Comparison of ENCODE assay signal across 11 cellular contexts in genomic region chr4:38132843-38133662, GRCh38.
A peak's percentile ranks its signal among the peaks of the same experiment; 100 is the strongest.
DNase-seq lines count a peak whose midpoint lies in the region; ATAC-seq and TF ChIP-seq lines count a peak whose summit lies in the region.
"Had no signal": no experiment of that assay in that cellular context is flagged by ENCODE, and none has a peak within 500 bp of the region (broad histone marks: within the 10 kb centered on the region; RNA-seq: fewer than 3 reads in every experiment).

No MANE protein-coding gene starts in this region.

- peaks cover 0 to 40% (median 22%) of the 10 kb centered on the region in 4 donors for H3K4me1 ChIP-seq in tibial nerve

- H3K9me3 Mint-ChIP-seq in activated T-helper 17 cell treated with anti-CD3 and anti-CD28 coated beads, Interleukin-2, amount 50 U/mL, for 72 hours = no peaks in the 10 kb centered on the region
- no peaks in the 10 kb centered on the region for H3K9me3 Mint-ChIP-seq in memory B cell

- no peak for TF ChIP-seq POLR2A in tibial nerve (IDR thresholded peaks at IDR 0.05)

- TF ChIP-seq CTCF in tibial nerve (IDR thresholded peaks at IDR 0.05) = no peak

- no peak for TF ChIP-seq EP300 in tibial nerve (IDR thresholded peaks at IDR 0.05)

- H3K27ac ChIP-seq in tibial nerve = peak overlapping the region in 3 of 4 donors; percentile 74 to 89 (median 84)
- H3K27ac ChIP-seq: HL-60 had no signal

- peaks cover 0 to 39% (median 0%) of the 10 kb centered on the region in 3 donors for H3K36me3 ChIP-seq in tibial nerve

- no peak overlapping the region for H3K4me3 ChIP-seq in tibial nerve

- no peaks in the 10 kb centered on the region for H3K27me3 Mint-ChIP-seq in activated T-helper 17 cell treated with anti-CD3 and anti-CD28 coated beads, Interleukin-2, amount 50 U/mL, for 72 hours
- H3K27me3 Mint-ChIP-seq in memory B cell = no peaks in the 10 kb centered on the region

- ATAC-seq in Right ventricle myocardium superior (ENCODE audit: poor library complexity) = peak; percentile 20
- ATAC-seq in Right ventricle myocardium inferior = no peak
- no peak for ATAC-seq in activated T-helper 17 cell treated with anti-CD3 and anti-CD28 coated beads, Interleukin-2, amount 50 U/mL, for 72 hours (replicated peaks)
- ATAC-seq in memory B cell (ENCODE audit: low read depth) = no peak
- no peak for ATAC-seq in GM18502 (IDR thresholded peaks at IDR 0.05; ENCODE audit: poor library complexity, unreplicated experiment)

- no peaks in the 10 kb centered on the region for H3K27me3 ChIP-seq in tibial nerve

- peaks cover 72% of the 10 kb centered on the region for H3K36me3 Mint-ChIP-seq in activated T-helper 17 cell treated with anti-CD3 and anti-CD28 coated beads, Interleukin-2, amount 50 U/mL, for 72 hours (ENCODE audit: low read depth)
- peaks cover 34% of the 10 kb centered on the region for H3K36me3 Mint-ChIP-seq in memory B cell

- no peaks in the 10 kb centered on the region for H3K9me3 ChIP-seq in tibial nerve

- WGBS in tibial nerve, 2 donors = 79 to 83% methylated on average over 14 of the region's 14 CpGs

- H3K4me3 Mint-ChIP-seq in activated T-helper 17 cell treated with anti-CD3 and anti-CD28 coated beads, Interleukin-2, amount 50 U/mL, for 72 hours = peak overlapping the region; percentile 77
- H3K4me3 Mint-ChIP-seq in memory B cell = no peak overlapping the region

- intact Hi-C loops in Right ventricle myocardium superior (cut with DNase I) = no loop called here
- intact Hi-C loops in Right ventricle myocardium inferior (cut with DNase I) = no loop called here

- peaks cover 42% of the 10 kb centered on the region for H3K4me1 Mint-ChIP-seq in activated T-helper 17 cell treated with anti-CD3 and anti-CD28 coated beads, Interleukin-2, amount 50 U/mL, for 72 hours
- H3K4me1 Mint-ChIP-seq in memory B cell = peaks cover 20% of the 10 kb centered on the region

- DNase-seq in Right ventricle myocardium superior = no peak
- DNase-seq in Right ventricle myocardium inferior (ENCODE audit: missing footprints) = no peak
- DNase-seq in memory B cell (ENCODE audit: low spot score in 2 of 2) = no peak
- no peak for DNase-seq in tibial nerve (ENCODE audit: low spot score in 2 of 2)
- no peak for DNase-seq in activated gamma-delta T cell (lab: John Stamatoyannopoulos, UW)
- no peak for DNase-seq in amniotic stem cell (lab: John Stamatoyannopoulos, UW)
- DNase-seq: NCI-H2081, SIG-M5 had no signal

- peak overlapping the region; percentile 98 for H3K27ac Mint-ChIP-seq in activated T-helper 17 cell treated with anti-CD3 and anti-CD28 coated beads, Interleukin-2, amount 50 U/mL, for 72 hours
- H3K27ac Mint-ChIP-seq in memory B cell = peak overlapping the region; percentile 24
